In the genomic region with DNA sequence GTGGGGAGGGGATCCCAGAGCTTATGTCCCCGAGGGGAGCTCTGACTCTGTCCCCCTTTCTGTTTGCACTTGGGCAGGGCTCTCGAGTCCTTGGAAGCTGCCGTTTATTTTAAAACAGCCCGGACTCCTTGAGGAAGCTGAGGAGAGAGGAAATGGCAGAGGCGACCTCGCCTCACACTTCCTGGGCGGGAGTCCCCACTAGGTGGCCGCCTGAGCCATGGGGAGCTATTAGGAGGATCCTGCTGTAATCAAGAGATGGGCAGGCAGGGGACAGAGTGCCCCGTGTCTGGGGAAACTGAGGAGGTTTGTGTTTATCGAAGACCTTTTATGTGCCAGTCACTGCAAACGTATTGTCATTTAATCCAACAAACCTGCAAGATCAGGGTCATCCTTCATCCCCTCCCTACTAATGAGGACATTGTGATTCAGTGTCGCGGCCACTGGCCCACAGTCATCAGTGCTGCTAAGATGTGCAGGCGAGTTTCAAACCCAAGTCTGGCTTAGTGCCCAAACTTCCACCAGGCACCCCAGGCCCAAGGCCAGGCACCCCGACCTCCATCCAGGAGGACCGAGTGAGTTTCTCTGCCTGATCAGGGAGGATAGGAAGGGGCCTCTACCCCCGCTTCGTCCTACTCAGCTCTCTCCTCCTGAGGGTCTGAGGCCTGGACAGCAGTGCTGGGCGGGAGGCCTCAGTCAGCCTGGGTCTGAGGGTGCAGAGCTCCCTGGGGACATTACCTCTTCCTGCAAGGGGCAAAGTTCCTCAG, we compare ENCODE assay signal across 9 cellular contexts.
A peak's percentile ranks its signal among the peaks of the same experiment; 100 is the strongest.
DNase-seq lines count a peak whose midpoint lies in the region; ATAC-seq and TF ChIP-seq lines count a peak whose summit lies in the region.
"Had no signal": no experiment of that assay in that cellular context is flagged by ENCODE, and none has a peak within 500 bp of the region (broad histone marks: within the 10 kb centered on the region; RNA-seq: fewer than 3 reads in every experiment).

No MANE protein-coding gene starts in this region.

- no peak overlapping the region for H3K4me3 ChIP-seq in AG10803 (ENCODE audit: low read length)
- H3K4me3 ChIP-seq in adrenal gland: no peak overlapping the region
- H3K4me3 ChIP-seq in gastrocnemius medialis: no peak overlapping the region

- H3K4me1 Mint-ChIP-seq in activated CD4-positive, alpha-beta T cell treated with anti-CD3 and anti-CD28 coated beads, Interleukin-2, amount 10 ng/mL, durations not matched to agents 24 days and 14 days: no peaks in the 10 kb centered on the region

- 39 to 59% (median 55%) methylated on average over 11 to 19 of the region's 19 CpGs for WGBS in adrenal gland, 4 donors

- H3K27ac Mint-ChIP-seq in activated CD4-positive, alpha-beta T cell treated with anti-CD3 and anti-CD28 coated beads, Interleukin-2, amount 10 ng/mL, durations not matched to agents 24 days and 14 days: no peak overlapping the region
- H3K27ac Mint-ChIP-seq: T-helper 1 cell treated with Interleukin-12 subunit alpha and Interleukin-12 subunit beta and Interleukin-4 antibody, amounts not matched to agents 30 μg/mL and 1 μg/mL, for 36 hours had no signal

- H3K9me3 ChIP-seq in adrenal gland (replicated peaks in 1 of 3) (no peaks in the 10 kb centered on the region), gastrocnemius medialis (no peaks in the 10 kb centered on the region)

- DNase-seq in AG10803 (ENCODE audit: low read depth) (peak; percentile 16), GM20000 (ENCODE audit: low spot score) (no peak), adrenal gland (peak in 2 of 7 donors; percentile 38 to 41), left lobe of liver (ENCODE audit: low spot score) (peak; percentile 51), gastrocnemius medialis (no peak), NCI-H345 treated with DMSO at 0.1 percent for 48 hours (lab: John Stamatoyannopoulos, UW; ENCODE audit: unreplicated experiment) (no peak)
- DNase-seq in activated CD4-positive, alpha-beta T cell treated with anti-CD3 and anti-CD28 coated beads, Interleukin-2, amount 10 ng/mL, durations not matched to agents 24 days and 14 days: no peak

- H3K36me3 ChIP-seq in adrenal gland (replicated peaks in 1 of 2) (no peaks in the 10 kb centered on the region), gastrocnemius medialis (no peaks in the 10 kb centered on the region)

- no peaks in the 10 kb centered on the region for H3K36me3 Mint-ChIP-seq in activated CD4-positive, alpha-beta T cell treated with anti-CD3 and anti-CD28 coated beads, Interleukin-2, amount 10 ng/mL, durations not matched to agents 24 days and 14 days (ENCODE audit: low read depth)

- no peak overlapping the region for H3K27ac ChIP-seq in adrenal gland
- no peak overlapping the region for H3K27ac ChIP-seq in gastrocnemius medialis

- TF ChIP-seq POLR2A in adrenal gland (IDR thresholded peaks at IDR 0.05) (no peak), gastrocnemius medialis (IDR thresholded peaks at IDR 0.05) (no peak)

- peak; percentile 59 for TF ChIP-seq CTCF in AG10803 (conservative IDR thresholded peaks at IDR 0.05; ENCODE audit: low read length)
- TF ChIP-seq CTCF in GM20000 (IDR thresholded peaks at IDR 0.05; ENCODE audit: extremely low read depth, missing control alignments): peak; percentile 21
- peak; percentile 17 to 55 (median 42) for TF ChIP-seq CTCF in adrenal gland (IDR thresholded peaks at IDR 0.05)
- TF ChIP-seq CTCF in gastrocnemius medialis (IDR thresholded peaks at IDR 0.05 in 4 of 5, conservative IDR thresholded peaks at IDR 0.05 in 1 of 5): peak in 2 of 5 experiments; percentile 27 to 28

- no peaks in the 10 kb centered on the region for H3K9me3 Mint-ChIP-seq in activated CD4-positive, alpha-beta T cell treated with anti-CD3 and anti-CD28 coated beads, Interleukin-2, amount 10 ng/mL, durations not matched to agents 24 days and 14 days
- H3K9me3 Mint-ChIP-seq: T-helper 1 cell treated with Interleukin-12 subunit alpha and Interleukin-12 subunit beta and Interleukin-4 antibody, amounts not matched to agents 30 μg/mL and 1 μg/mL, for 36 hours had no signal

- H3K27me3 ChIP-seq in adrenal gland (no peaks in the 10 kb centered on the region), gastrocnemius medialis (no peaks in the 10 kb centered on the region)

- peaks cover 0 to 5% of the 10 kb centered on the region in 2 donors for H3K4me1 ChIP-seq in adrenal gland (replicated peaks in 1 of 2)
- H3K4me1 ChIP-seq in gastrocnemius medialis: peaks cover 0 to 6% of the 10 kb centered on the region in 2 donors

- ATAC-seq in left lobe of liver: peak; percentile 75
- no peak for ATAC-seq in GM19324 (IDR thresholded peaks at IDR 0.05; ENCODE audit: low FRiP score, unreplicated experiment)
- ATAC-seq in gastrocnemius medialis: no peak

- H3K27me3 Mint-ChIP-seq in activated CD4-positive, alpha-beta T cell treated with anti-CD3 and anti-CD28 coated beads, Interleukin-2, amount 10 ng/mL, durations not matched to agents 24 days and 14 days: no peaks in the 10 kb centered on the region

- in situ Hi-C loops in gastrocnemius medialis (cut with MboI; ENCODE audit: low sequenced_read_pairs in 4 of 4): no loop called here

- intact Hi-C loops in adrenal gland (cut with DNase I): loop anchor here (5.0 kb wide), 1 partner anchor 193 kb away; no protein-coding TSS in a partner anchor
- intact Hi-C loops in gastrocnemius medialis (cut with DNase I; ENCODE audit: low total_unique reads): no loop called here
- intact Hi-C loops in activated CD4-positive, alpha-beta T cell treated with anti-CD3 and anti-CD28 coated beads, Interleukin-2, amount 10 ng/mL, durations not matched to agents 24 days and 14 days (cut with micrococcal nuclease): no loop called here

- H3K4me3 Mint-ChIP-seq in activated CD4-positive, alpha-beta T cell treated with anti-CD3 and anti-CD28 coated beads, Interleukin-2, amount 10 ng/mL, durations not matched to agents 24 days and 14 days: no peak overlapping the region
- H3K4me3 Mint-ChIP-seq: T-helper 1 cell treated with Interleukin-12 subunit alpha and Interleukin-12 subunit beta and Interleukin-4 antibody, amounts not matched to agents 30 μg/mL and 1 μg/mL, for 36 hours had no signal

Comparison
In these comparisons a context has a peak if more than half of its experiments do, and no peak if none do; other contexts are left out.
1. DNase-seq: peak in AG10803 (single experiment) and left lobe of liver (single experiment); none in GM20000 (single experiment), gastrocnemius medialis (0 of 2), NCI-H345 treated with DMSO at 0.1 percent for 48 hours (single experiment) and activated CD4-positive, alpha-beta T cell treated with anti-CD3 and anti-CD28 coated beads, Interleukin-2, amount 10 ng/mL, durations not matched to agents 24 days and 14 days (single experiment).
2. intact Hi-C loops: an anchor here in adrenal gland (5.0 kb wide); none called in gastrocnemius medialis and activated CD4-positive, alpha-beta T cell treated with anti-CD3 and anti-CD28 coated beads, Interleukin-2, amount 10 ng/mL, durations not matched to agents 24 days and 14 days.